Comparison of ENCODE assay signal across 5 cellular contexts in the genomic region with DNA sequence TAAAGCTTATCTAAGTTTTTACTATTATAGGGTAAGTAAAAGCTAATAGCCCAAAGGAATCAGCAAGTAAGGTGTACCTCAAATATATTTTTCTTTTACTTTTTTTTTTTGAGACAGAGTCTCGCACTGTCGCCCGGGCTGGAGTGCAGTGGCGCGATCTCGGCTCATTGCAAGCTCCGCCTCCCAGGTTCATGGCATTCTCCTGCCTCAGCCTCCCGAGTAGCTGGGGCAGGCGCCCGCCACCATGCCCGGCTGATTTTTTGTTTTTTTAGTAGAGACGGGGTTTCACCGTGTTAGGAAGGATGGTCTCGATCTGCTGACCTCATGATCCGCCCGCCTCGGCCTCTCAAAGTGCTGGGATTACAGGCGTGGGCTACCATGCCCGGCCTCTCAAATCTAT. TPM values are rescaled to one million over a fixed set of nuclear protein-coding genes. Genes with fewer than 3 reads are reported as not detected.
DNase-seq lines count a peak whose midpoint lies in the region; ATAC-seq, FAIRE-seq and TF ChIP-seq lines count a peak whose summit lies in the region.
"Not testable (repeated sequence)": the region's sequence is repeated elsewhere in the genome, so short reads cannot be mapped to it uniquely, and the experiment has no call there.

No MANE protein-coding gene starts in this region.

- peaks cover 99% of the 10 kb centered on the region for H3K79me2 ChIP-seq in K562 (ENCODE audit: control insufficient read depth, insufficient read depth, low read length)

- H3K27me3 ChIP-seq in K562 (ENCODE audit: control insufficient read depth in 2 of 2, insufficient read depth in 2 of 2, low read length in 2 of 2); psoas muscle (ENCODE audit: insufficient read depth in 3 of 3, low read length in 2 of 3); skeletal muscle tissue (ENCODE audit: control insufficient read depth in 3 of 3, insufficient read depth in 3 of 3, low read length in 3 of 3): not testable (repeated sequence)

- H4K20me1 ChIP-seq in K562 (replicated peaks; ENCODE audit: control insufficient read depth, insufficient read depth, low read length), result peaks cover 41% of the 10 kb centered on the region

- not testable (repeated sequence) for ATAC-seq in K562, psoas muscle

- POLR2A ChIA-PET in K562 (lab: Yijun Ruan, JAX), result not testable (repeated sequence)

- not testable (repeated sequence) for H3K9me3 ChIP-seq in K562 (replicated peaks; ENCODE audit: control insufficient read depth, insufficient read depth, low read depth, low read length); kidney (ENCODE audit: control insufficient read depth in 1 of 2, low read length in 2 of 2); psoas muscle; skeletal muscle tissue (ENCODE audit: control insufficient read depth in 3 of 3, low read length in 3 of 3)

- H3K36me3 ChIP-seq in K562 (ENCODE audit: control insufficient read depth, insufficient read depth, low read length), result peaks cover 33% of the 10 kb centered on the region; the same call in 2 of the 3 replicates
- H3K36me3 ChIP-seq in kidney (ENCODE audit: control insufficient read depth in 1 of 2, insufficient read depth in 2 of 2, low read length in 2 of 2), result peaks cover 7 to 11% of the 10 kb centered on the region in 2 donors
- H3K36me3 ChIP-seq in psoas muscle (ENCODE audit: insufficient read depth in 1 of 2, low read depth in 1 of 2), result peaks cover 2 to 19% of the 10 kb centered on the region in 2 donors
- H3K36me3 ChIP-seq in skeletal muscle tissue (ENCODE audit: control insufficient read depth in 3 of 3, insufficient read depth in 3 of 3, low read length in 3 of 3), result peaks cover 0 to 17% (median 4%) of the 10 kb centered on the region in 3 donors

- not testable (repeated sequence) for H3K4me2 ChIP-seq in K562 (ENCODE audit: insufficient read depth, low read length)

- in situ Hi-C loops in K562 (cut with MboI), result not testable (repeated sequence)

- intact Hi-C loops in K562 (cut with micrococcal nuclease); kidney (cut with DNase I); psoas muscle (cut with DNase I): not testable (repeated sequence)

- H3K9me1 ChIP-seq in K562 (ENCODE audit: control insufficient read depth, insufficient read depth, low read length), result not testable (repeated sequence)

- not testable (repeated sequence) for H3K4me3 ChIP-seq in K562; kidney (ENCODE audit: low read length in 2 of 2); skeletal muscle tissue (ENCODE audit: low read length in 3 of 3)
- peak overlapping the region; percentile 20 for H3K4me3 ChIP-seq in psoas muscle

- not testable (repeated sequence) for H3K4me1 ChIP-seq in K562 (replicated peaks in 1 of 2; ENCODE audit: control insufficient read depth in 2 of 2, insufficient read depth in 2 of 2, low read length in 2 of 2); kidney (ENCODE audit: control insufficient read depth in 1 of 2, insufficient read depth in 1 of 2, low read depth in 1 of 2, low read length in 2 of 2)
- H3K4me1 ChIP-seq in psoas muscle (peaks cover 80% of the 10 kb centered on the region), skeletal muscle tissue (ENCODE audit: control insufficient read depth in 3 of 3, insufficient read depth in 3 of 3, low read length in 3 of 3) (peaks cover 40 to 56% (median 42%) of the 10 kb centered on the region in 3 donors)

- FAIRE-seq in K562 (lab: Jason Lieb, UNC); kidney (lab: Jason Lieb, UNC): not testable (repeated sequence)

- not testable (repeated sequence) for TF ChIP-seq CTCF in C4-2B (conservative IDR thresholded peaks at IDR 0.05); K562 (IDR thresholded peaks at IDR 0.05 in 2 of 3, conservative IDR thresholded peaks at IDR 0.05 in 1 of 3; ENCODE audit: insufficient read depth in 2 of 3, low read depth in 1 of 3, low read length in 3 of 3); kidney (IDR thresholded peaks at IDR 0.05; ENCODE audit: borderline replicate concordance, extremely low read depth, insufficient read depth); psoas muscle (IDR thresholded peaks at IDR 0.05)

- not testable (repeated sequence) for BruUV-seq in K562 (replicated peaks; lab: Mats Ljungman, UMichigan)

- CTCF ChIA-PET in K562 (lab: Yijun Ruan, JAX; ENCODE audit: low intra/inter-chr PET ratio), result not testable (repeated sequence)

- not testable (repeated sequence) for DNase-seq in K562 (ENCODE audit: extremely low read depth in 1 of 4, low spot score in 3 of 4); psoas muscle
- DNase-seq in kidney, result peak; percentile 22

- not testable (repeated sequence) for TF ChIP-seq POLR2A in K562 (conservative IDR thresholded peaks at IDR 0.05)

- TF ChIP-seq EP300 in K562 (IDR thresholded peaks at IDR 0.05; ENCODE audit: low read length), result not testable (repeated sequence)

- H2AFZ ChIP-seq in K562 (ENCODE audit: low read depth, low read length), result not testable (repeated sequence)

- not testable (repeated sequence) for TF ChIP-seq RAD21 in K562 (CRISPR knock-in tag; conservative IDR thresholded peaks at IDR 0.05 in 1 of 2, IDR thresholded peaks at IDR 0.05 in 1 of 2)

- not testable (repeated sequence) for H3K9ac ChIP-seq in K562 (ENCODE audit: insufficient read depth in 1 of 2, low read depth in 2 of 2, low read length in 2 of 2); kidney (ENCODE audit: low read length in 2 of 2); skeletal muscle tissue (ENCODE audit: low read depth in 1 of 3, low read length in 3 of 3)

- 95% methylated on average over 12 of the region's 19 CpGs for WGBS in K562 (ENCODE audit: insufficient coverage, low coverage, missing lambda C conversion rate)
- WGBS in psoas muscle, 3 donors, result 78 to 93% (median 81%) methylated on average over 19 of the region's 19 CpGs

- H3K27ac ChIP-seq in C4-2B (peak overlapping the region; percentile 64; the same call in 1 of the 2 replicates), psoas muscle (peak overlapping the region; percentile 95), skeletal muscle tissue (ENCODE audit: low read depth, low read length) (peak overlapping the region; percentile 25)
- H3K27ac ChIP-seq in K562 (ENCODE audit: extremely low read depth, low read depth, low read length); kidney (ENCODE audit: low read depth in 2 of 2, low read length in 2 of 2): not testable (repeated sequence)

TF ChIP-seq in K562, 482 proteins besides CTCF, POLR2A, EP300 and RAD21:
- TF ChIP-seq POLR2G (IDR thresholded peaks at IDR 0.05; ENCODE audit: low read depth, low read length), result peak; percentile 23; the same call in 1 of the 2 replicates

RNA-seq across cellular contexts. Expression of gene RTN4, which starts 59.6 kb away (rescaled TPM):
- total RNA-seq in K562 (2011; cell fraction: chromatin; rRNA removed; ENCODE audit: low replicate concordance), result 172 and 408 TPM in 2 replicates
- total RNA-seq in K562 (2011; cell fraction: nucleolus; rRNA removed), result 188 and 224 TPM in 2 replicates
- 397 and 411 TPM in 2 replicates for total RNA-seq in K562 (2011; cell fraction: nucleoplasm; rRNA removed)
- 96.7 and 123 TPM in 2 replicates for total RNA-seq in K562 (2014; rRNA removed)
- total RNA-seq in K562 (2014; rRNA removed; fragmentation: Illumina TruSeq; extraction: Trizol), result 116 and 139 TPM in 2 replicates
- 67.3 and 73.0 TPM in 2 replicates for total RNA-seq in K562 (2015; rRNA removed; fragmentation: Illumina TruSeq; extraction: Trizol)
- 228 and 238 TPM in 2 replicates for total RNA-seq in K562 (2021)
- polyA plus RNA-seq in K562 (2011; rRNA removed), result 144 and 147 TPM in 2 replicates
- 58.0 and 129 TPM in 2 replicates for polyA plus RNA-seq in K562 (2011; cell fraction: cytosol; rRNA removed)
- polyA plus RNA-seq in K562 (2011; cell fraction: nucleus; rRNA removed), result 49.3 and 111 TPM in 2 replicates
- polyA plus RNA-seq in K562 (2012), result 173 and 413 TPM in 2 replicates
- polyA plus RNA-seq in K562 (2014; fragmentation: Illumina TruSeq; extraction: Trizol), result 217 and 248 TPM in 2 replicates
- 10 to 100 TPM; 75.8 to 90.3 TPM for polyA plus RNA-seq in K562 (2014; fragmentation: Nextera tagmentation; extraction: Ambion mirVana)
- polyA plus RNA-seq in K562 (2014; rRNA removed), result 141 and 151 TPM in 2 replicates
- 151 and 172 TPM in 2 replicates for polyA minus RNA-seq in K562 (2011; rRNA and poly(A)+ RNA removed)
- polyA minus RNA-seq in K562 (2011; cell fraction: cytosol; rRNA and poly(A)+ RNA removed), result 70.4 and 76.7 TPM in 2 replicates
- 45.9 and 84.7 TPM in 2 replicates for polyA minus RNA-seq in K562 (2011; cell fraction: nucleus; rRNA and poly(A)+ RNA removed)
- 296 TPM for total RNA-seq in kidney
- polyA plus RNA-seq in kidney (ENCODE audit: insufficient read depth, low read depth, low replicate concordance), result 329 TPM
- total RNA-seq in psoas muscle, result 100 to 1,000 TPM; 235 to 394 (median 302) TPM
- polyA plus RNA-seq in psoas muscle, result 100 to 1,000 TPM; 168 to 542 (median 289) TPM
- total RNA-seq in skeletal muscle tissue, result 414 TPM
